19 cellular contexts compared by ENCODE assay signal in genomic region chr3:13199899-13200451, GRCh38.
A peak's percentile ranks its signal among the peaks of the same experiment; 100 is the strongest.
DNase-seq lines count a peak whose midpoint lies in the region; ATAC-seq, FAIRE-seq and TF ChIP-seq lines count a peak whose summit lies in the region.
"Had no signal": no experiment of that assay in that cellular context is flagged by ENCODE, and none has a peak within 500 bp of the region (broad histone marks: within the 10 kb centered on the region; RNA-seq: fewer than 3 reads in every experiment).

No MANE protein-coding gene starts in this region.

- in situ Hi-C loops in K562 (cut with MboI): no loop called here
- in situ Hi-C loops in gastrocnemius medialis (cut with MboI; ENCODE audit: low sequenced_read_pairs in 4 of 4): no loop called here

- WGBS in K562 (ENCODE audit: insufficient coverage, low coverage, missing lambda C conversion rate): 34% methylated on average over 13 of the region's 13 CpGs

- intact Hi-C loops in K562 (cut with micrococcal nuclease): loop anchor here (5.0 to 10.0 kb wide), 2 partner anchors 105 to 262 kb away; no protein-coding TSS in a partner anchor
- intact Hi-C loops in gastrocnemius medialis (cut with DNase I; ENCODE audit: low total_unique reads): no loop called here

- H3K36me3 ChIP-seq in HEK293 (ENCODE audit: control insufficient read depth in 2 of 2, insufficient read depth in 1 of 2, low read length in 2 of 2): no peaks in the 10 kb centered on the region
- no peaks in the 10 kb centered on the region for H3K36me3 ChIP-seq in K562 (ENCODE audit: control insufficient read depth, insufficient read depth, low read length)
- H3K36me3 ChIP-seq in gastrocnemius medialis: no peaks in the 10 kb centered on the region

- CTCF ChIA-PET in HEK293 (lab: Yijun Ruan, JAX): interaction anchor here (0.7 to 0.8 kb wide), 2 partner anchors 253 to 261 kb away, joined by 3 read pairs; no protein-coding TSS in a partner anchor
- CTCF ChIA-PET in K562 (lab: Yijun Ruan, JAX; ENCODE audit: low intra/inter-chr PET ratio): interaction anchor here (0.5 kb wide), 1 partner anchor 1427 kb away, joined by 3 read pairs; no protein-coding TSS in a partner anchor

- H3K9me3 Mint-ChIP-seq in nephron progenitor cell (no peaks in the 10 kb centered on the region), mesothelial cell of epicardium (no peaks in the 10 kb centered on the region)

- H3K9me3 ChIP-seq in HEK293 (ENCODE audit: control insufficient read depth, insufficient read depth, low read depth, low read length) (no peaks in the 10 kb centered on the region), K562 (replicated peaks; ENCODE audit: control insufficient read depth, insufficient read depth, low read depth, low read length) (no peaks in the 10 kb centered on the region), gastrocnemius medialis (no peaks in the 10 kb centered on the region)

- H3K27me3 Mint-ChIP-seq in nephron progenitor cell (ENCODE audit: low read depth, poor library complexity): peaks cover 49% of the 10 kb centered on the region
- peaks cover 32% of the 10 kb centered on the region for H3K27me3 Mint-ChIP-seq in mesothelial cell of epicardium (ENCODE audit: low read depth)

- FAIRE-seq in K562 (lab: Jason Lieb, UNC) (peak; percentile 54), urothelium cell line (lab: Jason Lieb, UNC) (peak; percentile 95)
- FAIRE-seq: RCC 7860 had no signal

- no peak overlapping the region for H3K9ac ChIP-seq in K562 (ENCODE audit: insufficient read depth in 1 of 2, low read depth in 2 of 2, low read length in 2 of 2)
- H3K9ac ChIP-seq: GM23248 had no signal

- DNase-seq in K562 (ENCODE audit: extremely low read depth in 1 of 4, low spot score in 3 of 4) (no peak), nephron progenitor cell (no peak), urothelium cell line (ENCODE audit: low spot score) (no peak), mesothelial cell of epicardium (ENCODE audit: low spot score in 2 of 2, unreplicated experiment in 2 of 2) (no peak), NCI-H187 (lab: John Stamatoyannopoulos, UW) (no peak), gastrocnemius medialis (no peak)
- DNase-seq: ACHN, DMS79 treated with DMSO at 0.1 percent for 48 hours, GM23248, KBM-7, NCI-H1105 treated with DMSO at 0.1 percent for 48 hours, NCI-H1694, NCI-H510A treated with DMSO at 0.1 percent for 48 hours, NCI-H774 had no signal

- no peak overlapping the region for H3K4me2 ChIP-seq in K562 (ENCODE audit: insufficient read depth, low read length)

- no peak for TF ChIP-seq RAD21 in K562 (CRISPR knock-in tag; conservative IDR thresholded peaks at IDR 0.05 in 1 of 2, IDR thresholded peaks at IDR 0.05 in 1 of 2)

- H3K4me3 Mint-ChIP-seq in nephron progenitor cell: no peak overlapping the region
- H3K4me3 Mint-ChIP-seq in mesothelial cell of epicardium: no peak overlapping the region
- H3K4me3 Mint-ChIP-seq: CD14-positive monocyte had no signal

- no peaks in the 10 kb centered on the region for H3K79me2 ChIP-seq in K562 (ENCODE audit: control insufficient read depth, insufficient read depth, low read length)

- peaks cover 12% of the 10 kb centered on the region for H4K20me1 ChIP-seq in K562 (replicated peaks; ENCODE audit: control insufficient read depth, insufficient read depth, low read length)

- TF ChIP-seq CTCF in HEK293 (tag by site-specific recombination; IDR thresholded peaks at IDR 0.05): no peak
- no peak for TF ChIP-seq CTCF in K562 (IDR thresholded peaks at IDR 0.05 in 2 of 3, conservative IDR thresholded peaks at IDR 0.05 in 1 of 3; ENCODE audit: insufficient read depth in 2 of 3, low read depth in 1 of 3, low read length in 3 of 3)
- TF ChIP-seq CTCF in nephron progenitor cell (IDR thresholded peaks at IDR 0.05): no peak
- no peak for TF ChIP-seq CTCF in mesothelial cell of epicardium (IDR thresholded peaks at IDR 0.05; ENCODE audit: unreplicated experiment)
- no peak for TF ChIP-seq CTCF in gastrocnemius medialis (IDR thresholded peaks at IDR 0.05 in 4 of 5, conservative IDR thresholded peaks at IDR 0.05 in 1 of 5)

- peaks cover 59 to 87% of the 10 kb centered on the region in 2 experiments for H3K27me3 ChIP-seq in K562 (ENCODE audit: control insufficient read depth in 2 of 2, insufficient read depth in 2 of 2, low read length in 2 of 2)
- no peaks in the 10 kb centered on the region for H3K27me3 ChIP-seq in gastrocnemius medialis

- H3K4me1 ChIP-seq in HEK293 (ENCODE audit: control insufficient read depth, insufficient read depth, low read length) (no peaks in the 10 kb centered on the region), K562 (replicated peaks in 1 of 2; ENCODE audit: control insufficient read depth in 2 of 2, insufficient read depth in 2 of 2, low read length in 2 of 2) (peaks cover 0 to 13% of the 10 kb centered on the region in 2 experiments; a peak in 2 of 5 replicates), gastrocnemius medialis (no peaks in the 10 kb centered on the region)

- H3K4me1 Mint-ChIP-seq in nephron progenitor cell (peaks cover 15% of the 10 kb centered on the region), mesothelial cell of epicardium (no peaks in the 10 kb centered on the region)

- H3K9me1 ChIP-seq in K562 (ENCODE audit: control insufficient read depth, insufficient read depth, low read length): no peaks in the 10 kb centered on the region

- H3K4me3 ChIP-seq in HEK293 (ENCODE audit: low read depth, low read length) (no peak overlapping the region), K562 (no peak overlapping the region), gastrocnemius medialis (no peak overlapping the region)
- H3K4me3 ChIP-seq: GM23248 had no signal

- H3K27ac ChIP-seq in HEK293 (ENCODE audit: extremely low read depth, low read depth, low read length) (no peak overlapping the region), K562 (ENCODE audit: extremely low read depth, low read depth, low read length) (no peak overlapping the region), gastrocnemius medialis (no peak overlapping the region)
- H3K27ac ChIP-seq: GM23248 had no signal

- H3K27ac Mint-ChIP-seq in nephron progenitor cell: peak overlapping the region; percentile 26
- no peak overlapping the region for H3K27ac Mint-ChIP-seq in mesothelial cell of epicardium
- H3K27ac Mint-ChIP-seq: CD14-positive monocyte had no signal

- ATAC-seq in K562: no peak
- no peak for ATAC-seq in gastrocnemius medialis
- ATAC-seq: HCT116, Right ventricle myocardium inferior had no signal

- H3K36me3 Mint-ChIP-seq in nephron progenitor cell (ENCODE audit: low read depth) (no peaks in the 10 kb centered on the region), mesothelial cell of epicardium (no peaks in the 10 kb centered on the region)
- H3K36me3 Mint-ChIP-seq: CD14-positive monocyte had no signal

- no peak for TF ChIP-seq EP300 in K562 (IDR thresholded peaks at IDR 0.05; ENCODE audit: low read length)

- POLR2A ChIA-PET in HEK293 (lab: Yijun Ruan, JAX): no interaction called here
- POLR2A ChIA-PET in K562 (lab: Yijun Ruan, JAX): interaction anchor here (1.1 kb wide), 1 partner anchor 28 kb away, joined by 3 read pairs; no protein-coding TSS in a partner anchor

- no TSS peak for BruUV-seq in K562 (replicated peaks; lab: Mats Ljungman, UMichigan)

- H2AFZ ChIP-seq in K562 (ENCODE audit: low read depth, low read length): no peak overlapping the region
- H2AFZ ChIP-seq: GM23248 had no signal

- no peak for TF ChIP-seq POLR2A in K562 (conservative IDR thresholded peaks at IDR 0.05)
- TF ChIP-seq POLR2A in gastrocnemius medialis (IDR thresholded peaks at IDR 0.05): no peak

TF ChIP-seq in HEK293, 187 proteins besides CTCF, POLR2A, EP300 and RAD21 (continues in another document):
- no peak for TF ChIP-seq HOXC10 (CRISPR knock-in tag; IDR thresholded peaks at IDR 0.05)
- TF ChIP-seq, protein P1, sequence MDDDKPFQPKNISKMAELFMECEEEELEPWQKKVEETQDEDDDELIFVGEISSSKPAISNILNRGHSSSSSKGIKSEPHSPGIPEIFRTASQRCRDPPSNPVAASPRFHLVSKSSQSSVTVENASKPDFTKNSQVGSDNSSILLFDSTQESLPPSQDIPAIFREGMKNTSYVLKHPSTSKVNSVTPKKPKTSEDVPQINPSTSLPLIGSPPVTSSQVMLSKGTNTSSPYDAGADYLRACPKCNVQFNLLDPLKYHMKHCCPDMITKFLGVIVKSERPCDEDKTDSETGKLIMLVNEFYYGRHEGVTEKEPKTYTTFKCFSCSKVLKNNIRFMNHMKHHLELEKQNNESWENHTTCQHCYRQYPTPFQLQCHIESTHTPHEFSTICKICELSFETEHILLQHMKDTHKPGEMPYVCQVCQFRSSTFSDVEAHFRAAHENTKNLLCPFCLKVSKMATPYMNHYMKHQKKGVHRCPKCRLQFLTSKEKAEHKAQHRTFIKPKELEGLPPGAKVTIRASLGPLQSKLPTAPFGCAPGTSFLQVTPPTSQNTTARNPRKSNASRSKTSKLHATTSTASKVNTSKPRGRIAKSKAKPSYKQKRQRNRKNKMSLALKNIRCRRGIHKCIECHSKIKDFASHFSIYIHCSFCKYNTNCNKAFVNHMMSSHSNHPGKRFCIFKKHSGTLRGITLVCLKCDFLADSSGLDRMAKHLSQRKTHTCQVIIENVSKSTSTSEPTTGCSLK (tag by site-specific recombination; IDR thresholded peaks at IDR 0.05): 0 out of 2 replicates have a peak, but pooled peaks have one; percentile 50
- TF ChIP-seq ZNF266 (tag by site-specific recombination; IDR thresholded peaks at IDR 0.05; ENCODE audit: low read depth): 0 out of 2 replicates have a peak, but pooled peaks have one; percentile 37

TF ChIP-seq in K562, 482 proteins besides CTCF, POLR2A, EP300 and RAD21 (continues in another document):
- TF ChIP-seq NR4A1 (CRISPR knock-in tag; IDR thresholded peaks at IDR 0.05) (no peak), NR4A1 (tag; IDR thresholded peaks at IDR 0.05) (no peak), TSC22D4 (tag; IDR thresholded peaks at IDR 0.05) (peak; percentile 97), ZNF263 (CRISPR knock-in tag; IDR thresholded peaks at IDR 0.05; ENCODE audit: borderline replicate concordance) (no peak), ARHGAP35 (IDR thresholded peaks at IDR 0.05; ENCODE audit: partially characterized antibody) (peak; percentile 63)
- TF ChIP-seq, protein P2, sequence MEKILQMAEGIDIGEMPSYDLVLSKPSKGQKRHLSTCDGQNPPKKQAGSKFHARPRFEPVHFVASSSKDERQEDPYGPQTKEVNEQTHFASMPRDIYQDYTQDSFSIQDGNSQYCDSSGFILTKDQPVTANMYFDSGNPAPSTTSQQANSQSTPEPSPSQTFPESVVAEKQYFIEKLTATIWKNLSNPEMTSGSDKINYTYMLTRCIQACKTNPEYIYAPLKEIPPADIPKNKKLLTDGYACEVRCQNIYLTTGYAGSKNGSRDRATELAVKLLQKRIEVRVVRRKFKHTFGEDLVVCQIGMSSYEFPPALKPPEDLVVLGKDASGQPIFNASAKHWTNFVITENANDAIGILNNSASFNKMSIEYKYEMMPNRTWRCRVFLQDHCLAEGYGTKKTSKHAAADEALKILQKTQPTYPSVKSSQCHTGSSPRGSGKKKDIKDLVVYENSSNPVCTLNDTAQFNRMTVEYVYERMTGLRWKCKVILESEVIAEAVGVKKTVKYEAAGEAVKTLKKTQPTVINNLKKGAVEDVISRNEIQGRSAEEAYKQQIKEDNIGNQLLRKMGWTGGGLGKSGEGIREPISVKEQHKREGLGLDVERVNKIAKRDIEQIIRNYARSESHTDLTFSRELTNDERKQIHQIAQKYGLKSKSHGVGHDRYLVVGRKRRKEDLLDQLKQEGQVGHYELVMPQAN (IDR thresholded peaks at IDR 0.05; ENCODE audit: borderline replicate concordance): 0 out of 2 replicates have a peak, but pooled peaks have one; percentile 22

Comparison
In these comparisons a context has a peak if more than half of its experiments do, and no peak if none do; other contexts are left out.
1. Of the 44 proteins assayed by ChIP-seq in both K562 and HEK293: peak only in K562: none; only in HEK293: ZNF239 and ZNF398; in both: none; in neither: 42.